Comparison of ENCODE assay signal across 1 cellular context in the genomic region with DNA sequence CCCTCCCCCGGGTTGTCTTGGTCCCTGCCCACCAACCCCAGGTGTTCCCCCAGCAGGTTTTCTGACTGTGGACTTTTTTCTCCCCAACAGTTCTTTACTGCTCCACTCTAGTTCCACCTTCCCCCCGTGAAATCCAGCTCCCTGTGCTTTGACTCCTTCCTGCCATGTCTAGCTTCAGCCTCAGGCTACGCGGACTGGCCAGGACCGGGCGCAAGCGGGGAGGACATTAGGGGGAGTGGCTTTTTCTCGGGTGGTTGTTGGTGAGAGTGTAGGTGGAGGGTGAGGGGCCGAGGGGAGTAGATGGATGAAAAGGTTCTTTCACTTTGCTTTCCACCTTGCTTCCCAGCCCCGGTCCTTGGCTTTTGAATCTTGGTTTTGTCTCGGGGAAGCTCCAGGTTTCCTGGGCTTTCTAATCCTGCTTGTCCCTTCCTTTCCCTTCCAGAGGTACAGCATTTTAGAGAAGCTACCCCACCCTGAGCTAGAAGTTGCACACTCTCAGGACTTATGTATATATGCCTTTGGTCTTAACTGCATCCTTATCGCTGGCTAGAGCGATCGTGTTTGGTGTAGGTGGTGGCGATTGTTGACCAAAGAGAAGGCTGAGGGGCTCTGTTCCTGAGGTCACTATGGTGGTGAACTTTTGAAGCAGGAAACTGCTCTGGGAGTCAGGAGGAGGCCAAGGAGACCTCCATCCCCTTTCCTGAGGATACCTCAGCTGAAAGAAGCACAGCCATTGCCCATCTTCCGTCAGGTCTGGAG.
TF ChIP-seq lines count a peak whose summit lies in the region.

No MANE protein-coding gene starts in this region.

TF ChIP-seq in HEK293, 187 proteins besides CTCF, POLR2A, EP300 and RAD21 (continued from another document):
- TF ChIP-seq, protein P1, sequence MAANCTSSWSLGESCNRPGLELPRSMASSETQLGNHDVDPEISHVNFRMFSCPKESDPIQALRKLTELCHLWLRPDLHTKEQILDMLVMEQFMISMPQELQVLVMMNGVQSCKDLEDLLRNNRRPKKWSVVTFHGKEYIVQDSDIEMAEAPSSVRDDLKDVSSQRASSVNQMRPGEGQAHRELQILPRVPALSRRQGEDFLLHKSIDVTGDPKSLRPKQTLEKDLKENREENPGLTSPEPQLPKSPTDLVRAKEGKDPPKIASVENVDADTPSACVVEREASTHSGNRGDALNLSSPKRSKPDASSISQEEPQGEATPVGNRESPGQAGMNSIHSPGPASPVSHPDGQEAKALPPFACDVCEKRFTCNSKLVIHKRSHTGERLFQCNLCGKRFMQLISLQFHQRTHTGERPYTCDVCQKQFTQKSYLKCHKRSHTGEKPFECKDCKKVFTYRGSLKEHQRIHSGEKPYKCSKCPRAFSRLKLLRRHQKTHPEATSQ (tag by site-specific recombination; IDR thresholded peaks at IDR 0.05) = no peak
- TF ChIP-seq, protein P2, sequence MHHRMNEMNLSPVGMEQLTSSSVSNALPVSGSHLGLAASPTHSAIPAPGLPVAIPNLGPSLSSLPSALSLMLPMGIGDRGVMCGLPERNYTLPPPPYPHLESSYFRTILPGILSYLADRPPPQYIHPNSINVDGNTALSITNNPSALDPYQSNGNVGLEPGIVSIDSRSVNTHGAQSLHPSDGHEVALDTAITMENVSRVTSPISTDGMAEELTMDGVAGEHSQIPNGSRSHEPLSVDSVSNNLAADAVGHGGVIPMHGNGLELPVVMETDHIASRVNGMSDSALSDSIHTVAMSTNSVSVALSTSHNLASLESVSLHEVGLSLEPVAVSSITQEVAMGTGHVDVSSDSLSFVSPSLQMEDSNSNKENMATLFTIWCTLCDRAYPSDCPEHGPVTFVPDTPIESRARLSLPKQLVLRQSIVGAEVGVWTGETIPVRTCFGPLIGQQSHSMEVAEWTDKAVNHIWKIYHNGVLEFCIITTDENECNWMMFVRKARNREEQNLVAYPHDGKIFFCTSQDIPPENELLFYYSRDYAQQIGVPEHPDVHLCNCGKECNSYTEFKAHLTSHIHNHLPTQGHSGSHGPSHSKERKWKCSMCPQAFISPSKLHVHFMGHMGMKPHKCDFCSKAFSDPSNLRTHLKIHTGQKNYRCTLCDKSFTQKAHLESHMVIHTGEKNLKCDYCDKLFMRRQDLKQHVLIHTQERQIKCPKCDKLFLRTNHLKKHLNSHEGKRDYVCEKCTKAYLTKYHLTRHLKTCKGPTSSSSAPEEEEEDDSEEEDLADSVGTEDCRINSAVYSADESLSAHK (tag by site-specific recombination; IDR thresholded peaks at IDR 0.05) = no peak
- TF ChIP-seq ZNF777 (tag by site-specific recombination; IDR thresholded peaks at IDR 0.05; ENCODE audit: borderline replicate concordance) = no peak
- TF ChIP-seq, protein P3, sequence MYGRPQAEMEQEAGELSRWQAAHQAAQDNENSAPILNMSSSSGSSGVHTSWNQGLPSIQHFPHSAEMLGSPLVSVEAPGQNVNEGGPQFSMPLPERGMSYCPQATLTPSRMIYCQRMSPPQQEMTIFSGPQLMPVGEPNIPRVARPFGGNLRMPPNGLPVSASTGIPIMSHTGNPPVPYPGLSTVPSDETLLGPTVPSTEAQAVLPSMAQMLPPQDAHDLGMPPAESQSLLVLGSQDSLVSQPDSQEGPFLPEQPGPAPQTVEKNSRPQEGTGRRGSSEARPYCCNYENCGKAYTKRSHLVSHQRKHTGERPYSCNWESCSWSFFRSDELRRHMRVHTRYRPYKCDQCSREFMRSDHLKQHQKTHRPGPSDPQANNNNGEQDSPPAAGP (tag by site-specific recombination; IDR thresholded peaks at IDR 0.05) = no peak
- no peak for TF ChIP-seq ZNF391 (tag by site-specific recombination; IDR thresholded peaks at IDR 0.05; ENCODE audit: borderline replicate concordance, low read depth)
- TF ChIP-seq ZFP3 (tag by site-specific recombination; IDR thresholded peaks at IDR 0.05; ENCODE audit: low read depth) = no peak
- no peak for TF ChIP-seq GFI1B (tag by site-specific recombination; IDR thresholded peaks at IDR 0.05)
- no peak for TF ChIP-seq ZNF530 (tag by site-specific recombination; IDR thresholded peaks at IDR 0.05; ENCODE audit: low read depth)
- no peak for TF ChIP-seq TCF7L2 (IDR thresholded peaks at IDR 0.05; ENCODE audit: borderline replicate concordance, low read depth, low read length)
- TF ChIP-seq ZNF707 (tag by site-specific recombination; IDR thresholded peaks at IDR 0.05) = no peak
- no peak for TF ChIP-seq PRDM1 (tag by site-specific recombination; IDR thresholded peaks at IDR 0.05)
- TF ChIP-seq, protein P4, sequence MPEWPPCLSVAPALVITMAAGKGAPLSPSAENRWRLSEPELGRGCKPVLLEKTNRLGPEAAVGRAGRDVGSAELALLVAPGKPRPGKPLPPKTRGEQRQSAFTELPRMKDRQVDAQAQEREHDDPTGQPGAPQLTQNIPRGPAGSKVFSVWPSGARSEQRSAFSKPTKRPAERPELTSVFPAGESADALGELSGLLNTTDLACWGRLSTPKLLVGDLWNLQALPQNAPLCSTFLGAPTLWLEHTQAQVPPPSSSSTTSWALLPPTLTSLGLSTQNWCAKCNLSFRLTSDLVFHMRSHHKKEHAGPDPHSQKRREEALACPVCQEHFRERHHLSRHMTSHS (tag by site-specific recombination; IDR thresholded peaks at IDR 0.05) = no peak
- TF ChIP-seq ZFHX2 (tag by site-specific recombination; conservative IDR thresholded peaks at IDR 0.05) = no peak; the same call in 1 of the 2 replicates
- TF ChIP-seq, protein P5, sequence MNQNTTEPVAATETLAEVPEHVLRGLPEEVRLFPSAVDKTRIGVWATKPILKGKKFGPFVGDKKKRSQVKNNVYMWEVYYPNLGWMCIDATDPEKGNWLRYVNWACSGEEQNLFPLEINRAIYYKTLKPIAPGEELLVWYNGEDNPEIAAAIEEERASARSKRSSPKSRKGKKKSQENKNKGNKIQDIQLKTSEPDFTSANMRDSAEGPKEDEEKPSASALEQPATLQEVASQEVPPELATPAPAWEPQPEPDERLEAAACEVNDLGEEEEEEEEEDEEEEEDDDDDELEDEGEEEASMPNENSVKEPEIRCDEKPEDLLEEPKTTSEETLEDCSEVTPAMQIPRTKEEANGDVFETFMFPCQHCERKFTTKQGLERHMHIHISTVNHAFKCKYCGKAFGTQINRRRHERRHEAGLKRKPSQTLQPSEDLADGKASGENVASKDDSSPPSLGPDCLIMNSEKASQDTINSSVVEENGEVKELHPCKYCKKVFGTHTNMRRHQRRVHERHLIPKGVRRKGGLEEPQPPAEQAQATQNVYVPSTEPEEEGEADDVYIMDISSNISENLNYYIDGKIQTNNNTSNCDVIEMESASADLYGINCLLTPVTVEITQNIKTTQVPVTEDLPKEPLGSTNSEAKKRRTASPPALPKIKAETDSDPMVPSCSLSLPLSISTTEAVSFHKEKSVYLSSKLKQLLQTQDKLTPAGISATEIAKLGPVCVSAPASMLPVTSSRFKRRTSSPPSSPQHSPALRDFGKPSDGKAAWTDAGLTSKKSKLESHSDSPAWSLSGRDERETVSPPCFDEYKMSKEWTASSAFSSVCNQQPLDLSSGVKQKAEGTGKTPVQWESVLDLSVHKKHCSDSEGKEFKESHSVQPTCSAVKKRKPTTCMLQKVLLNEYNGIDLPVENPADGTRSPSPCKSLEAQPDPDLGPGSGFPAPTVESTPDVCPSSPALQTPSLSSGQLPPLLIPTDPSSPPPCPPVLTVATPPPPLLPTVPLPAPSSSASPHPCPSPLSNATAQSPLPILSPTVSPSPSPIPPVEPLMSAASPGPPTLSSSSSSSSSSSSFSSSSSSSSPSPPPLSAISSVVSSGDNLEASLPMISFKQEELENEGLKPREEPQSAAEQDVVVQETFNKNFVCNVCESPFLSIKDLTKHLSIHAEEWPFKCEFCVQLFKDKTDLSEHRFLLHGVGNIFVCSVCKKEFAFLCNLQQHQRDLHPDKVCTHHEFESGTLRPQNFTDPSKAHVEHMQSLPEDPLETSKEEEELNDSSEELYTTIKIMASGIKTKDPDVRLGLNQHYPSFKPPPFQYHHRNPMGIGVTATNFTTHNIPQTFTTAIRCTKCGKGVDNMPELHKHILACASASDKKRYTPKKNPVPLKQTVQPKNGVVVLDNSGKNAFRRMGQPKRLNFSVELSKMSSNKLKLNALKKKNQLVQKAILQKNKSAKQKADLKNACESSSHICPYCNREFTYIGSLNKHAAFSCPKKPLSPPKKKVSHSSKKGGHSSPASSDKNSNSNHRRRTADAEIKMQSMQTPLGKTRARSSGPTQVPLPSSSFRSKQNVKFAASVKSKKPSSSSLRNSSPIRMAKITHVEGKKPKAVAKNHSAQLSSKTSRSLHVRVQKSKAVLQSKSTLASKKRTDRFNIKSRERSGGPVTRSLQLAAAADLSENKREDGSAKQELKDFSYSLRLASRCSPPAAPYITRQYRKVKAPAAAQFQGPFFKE (tag by site-specific recombination; IDR thresholded peaks at IDR 0.05; ENCODE audit: borderline replicate concordance) = no peak
- TF ChIP-seq, protein P6, sequence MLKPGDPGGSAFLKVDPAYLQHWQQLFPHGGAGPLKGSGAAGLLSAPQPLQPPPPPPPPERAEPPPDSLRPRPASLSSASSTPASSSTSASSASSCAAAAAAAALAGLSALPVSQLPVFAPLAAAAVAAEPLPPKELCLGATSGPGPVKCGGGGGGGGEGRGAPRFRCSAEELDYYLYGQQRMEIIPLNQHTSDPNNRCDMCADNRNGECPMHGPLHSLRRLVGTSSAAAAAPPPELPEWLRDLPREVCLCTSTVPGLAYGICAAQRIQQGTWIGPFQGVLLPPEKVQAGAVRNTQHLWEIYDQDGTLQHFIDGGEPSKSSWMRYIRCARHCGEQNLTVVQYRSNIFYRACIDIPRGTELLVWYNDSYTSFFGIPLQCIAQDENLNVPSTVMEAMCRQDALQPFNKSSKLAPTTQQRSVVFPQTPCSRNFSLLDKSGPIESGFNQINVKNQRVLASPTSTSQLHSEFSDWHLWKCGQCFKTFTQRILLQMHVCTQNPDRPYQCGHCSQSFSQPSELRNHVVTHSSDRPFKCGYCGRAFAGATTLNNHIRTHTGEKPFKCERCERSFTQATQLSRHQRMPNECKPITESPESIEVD (tag by site-specific recombination; IDR thresholded peaks at IDR 0.05) = no peak
- no peak for TF ChIP-seq GLIS1 (tag by site-specific recombination; IDR thresholded peaks at IDR 0.05)
- peak; percentile 8; the same call in 1 of the 2 replicates for TF ChIP-seq KLF1 (tag by site-specific recombination; IDR thresholded peaks at IDR 0.05)
- TF ChIP-seq, protein P7, sequence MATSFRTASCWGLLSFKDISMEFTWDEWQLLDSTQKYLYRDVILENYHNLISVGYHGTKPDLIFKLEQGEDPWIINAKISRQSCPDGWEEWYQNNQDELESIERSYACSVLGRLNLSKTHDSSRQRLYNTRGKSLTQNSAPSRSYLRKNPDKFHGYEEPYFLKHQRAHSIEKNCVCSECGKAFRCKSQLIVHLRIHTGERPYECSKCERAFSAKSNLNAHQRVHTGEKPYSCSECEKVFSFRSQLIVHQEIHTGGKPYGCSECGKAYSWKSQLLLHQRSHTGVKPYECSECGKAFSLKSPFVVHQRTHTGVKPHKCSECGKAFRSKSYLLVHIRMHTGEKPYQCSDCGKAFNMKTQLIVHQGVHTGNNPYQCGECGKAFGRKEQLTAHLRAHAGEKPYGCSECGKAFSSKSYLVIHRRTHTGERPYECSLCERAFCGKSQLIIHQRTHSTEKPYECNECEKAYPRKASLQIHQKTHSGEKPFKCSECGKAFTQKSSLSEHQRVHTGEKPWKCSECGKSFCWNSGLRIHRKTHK (tag by site-specific recombination; IDR thresholded peaks at IDR 0.05) = no peak
- no peak for TF ChIP-seq ZNF416 (tag by site-specific recombination; IDR thresholded peaks at IDR 0.05)
